21 cellular contexts compared by ENCODE assay signal in the genomic region with DNA sequence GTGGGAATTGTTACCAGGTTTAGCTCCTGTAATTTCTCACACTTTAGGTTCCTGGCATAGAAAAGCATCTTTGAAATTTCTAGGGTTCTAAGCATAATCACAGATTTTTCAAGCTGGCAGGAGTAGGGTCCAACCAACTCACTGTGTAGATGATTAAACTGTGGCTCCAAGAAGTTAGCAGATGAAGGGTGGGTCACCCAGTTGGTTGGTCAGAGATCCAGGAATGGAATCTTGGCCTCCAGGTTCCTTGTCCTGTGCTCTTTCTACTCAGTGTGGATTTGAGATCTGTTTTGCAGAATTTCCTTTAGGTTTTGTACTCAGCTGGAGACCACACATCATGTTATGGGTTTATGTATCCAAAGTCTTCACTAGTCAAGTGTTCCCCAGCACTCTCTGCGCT.
"Had no signal": no experiment of that assay in that cellular context is flagged by ENCODE, and none has a peak within 500 bp of the region (broad histone marks: within the 10 kb centered on the region; RNA-seq: fewer than 3 reads in every experiment).

No MANE protein-coding gene starts in this region.

- H3K27ac ChIP-seq: epithelial cell of prostate, neural progenitor cell, right atrium auricular region, WERI-Rb-1 had no signal

- H3K36me3 Mint-ChIP-seq: activated CD4-positive, alpha-beta memory T cell treated with anti-CD3 and anti-CD28 coated beads for 36 hours; activated CD8-positive, alpha-beta memory T cell treated with anti-CD3 and anti-CD28 coated beads, Interleukin-2, amount 10 ng/mL, durations not matched to agents 7 days and 5 days; activated naive CD8-positive, alpha-beta T cell treated with anti-CD3 and anti-CD28 coated beads, Interleukin-2, amount 10 ng/mL, durations not matched to agents 7 days and 5 days; mesothelial cell of epicardium; neural progenitor cell; type B pancreatic cell had no signal

- H3K9ac ChIP-seq: neural progenitor cell had no signal

- H3K4me2 ChIP-seq: neural progenitor cell had no signal

- H3K4me3 Mint-ChIP-seq: endodermal cell, mesothelial cell of epicardium, T-helper 17 cell had no signal

- H3K27me3 ChIP-seq: dorsolateral prefrontal cortex, neural progenitor cell, right atrium auricular region, stomach had no signal

- H3K27me3 Mint-ChIP-seq: activated CD4-positive, alpha-beta T cell treated with anti-CD3 and anti-CD28 coated beads for 36 hours; activated naive CD8-positive, alpha-beta T cell treated with anti-CD3 and anti-CD28 coated beads, Interleukin-2, amount 10 ng/mL, durations not matched to agents 7 days and 5 days; progenitor cell of endocrine pancreas; type B pancreatic cell had no signal

- H3K9me3 Mint-ChIP-seq: activated CD4-positive, alpha-beta memory T cell treated with anti-CD3 and anti-CD28 coated beads for 36 hours; activated naive CD8-positive, alpha-beta T cell treated with anti-CD3 and anti-CD28 coated beads, Interleukin-2, amount 10 ng/mL, durations not matched to agents 7 days and 5 days; endodermal cell; mesothelial cell of epicardium; neural progenitor cell; type B pancreatic cell had no signal

- H3K4me3 ChIP-seq: dorsolateral prefrontal cortex, lung, neural progenitor cell, right atrium auricular region, stomach had no signal

- H3K36me3 ChIP-seq: neural progenitor cell, right atrium auricular region, stomach, WERI-Rb-1 had no signal

- H3K9me3 ChIP-seq: right atrium auricular region, stomach had no signal

- H3K27ac Mint-ChIP-seq: activated CD4-positive, alpha-beta memory T cell treated with anti-CD3 and anti-CD28 coated beads for 36 hours; activated CD8-positive, alpha-beta memory T cell treated with anti-CD3 and anti-CD28 coated beads, Interleukin-2, amount 10 ng/mL, durations not matched to agents 7 days and 5 days; endodermal cell; neural progenitor cell; T-helper 17 cell had no signal

- DNase-seq: activated CD4-positive, alpha-beta memory T cell treated with anti-CD3 and anti-CD28 coated beads for 36 hours; activated CD4-positive, alpha-beta T cell treated with anti-CD3 and anti-CD28 coated beads for 36 hours; activated CD8-positive, alpha-beta memory T cell treated with anti-CD3 and anti-CD28 coated beads, Interleukin-2, amount 10 ng/mL, durations not matched to agents 7 days and 5 days; activated naive CD4-positive, alpha-beta T cell; activated naive CD8-positive, alpha-beta T cell treated with anti-CD3 and anti-CD28 coated beads, Interleukin-2, amount 10 ng/mL, durations not matched to agents 7 days and 5 days; amygdala; caudate nucleus; dorsolateral prefrontal cortex; endodermal cell; foreskin melanocyte; stimulated activated CD4-positive, alpha-beta T cell treated with anti-CD3 and anti-CD28 coated beads, Interleukin-2, amount 100 ng/mL, for 24 hours; stomach; T-helper 17 cell; WERI-Rb-1 had no signal
